Comparison of ENCODE assay signal across 1 cellular context in the genomic region with DNA sequence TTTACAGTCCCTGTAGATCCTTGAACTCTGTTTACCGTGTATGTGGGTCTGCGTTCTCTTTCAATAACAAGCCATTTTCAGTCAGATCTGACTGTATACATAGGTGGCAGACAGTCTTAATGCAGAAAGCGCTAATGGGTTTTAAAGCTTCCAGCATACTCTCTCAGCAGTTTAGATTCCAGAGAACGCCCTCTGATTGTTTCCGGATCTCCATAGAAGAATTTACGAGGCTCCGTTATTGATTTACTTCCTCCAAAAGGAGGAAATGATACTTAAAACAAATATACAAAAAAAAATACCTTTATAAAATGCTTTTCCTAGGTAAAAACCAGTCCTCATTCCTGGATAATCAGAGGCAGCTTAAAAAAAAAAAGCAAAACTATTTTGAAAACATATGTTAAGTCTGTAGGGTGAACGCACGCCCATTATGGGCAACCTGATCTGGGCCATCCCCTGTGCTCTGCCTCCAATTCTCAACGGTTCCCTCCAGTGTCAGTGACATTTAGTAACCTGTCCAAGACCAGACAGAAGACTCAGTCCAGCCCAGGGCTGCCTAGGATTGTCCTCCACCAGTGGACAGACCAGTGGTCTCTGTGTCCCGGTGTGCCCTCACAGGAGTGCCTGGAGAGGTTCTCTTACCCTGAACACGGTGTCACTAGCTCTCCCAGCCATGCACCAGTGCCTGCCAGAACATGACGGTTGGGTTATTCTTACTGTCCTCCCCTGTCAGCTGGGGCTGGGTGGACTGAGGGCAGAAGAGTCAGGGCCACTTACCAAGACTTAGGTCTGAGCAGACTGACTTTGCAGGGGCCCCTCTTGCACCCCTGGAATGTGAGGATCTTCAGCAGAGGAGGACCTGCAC.
TF ChIP-seq lines count a peak whose summit lies in the region.

No MANE protein-coding gene starts in this region.

TF ChIP-seq in HEK293, 187 proteins besides CTCF, POLR2A, EP300 and RAD21 (continued from another document):
- TF ChIP-seq, protein P1, sequence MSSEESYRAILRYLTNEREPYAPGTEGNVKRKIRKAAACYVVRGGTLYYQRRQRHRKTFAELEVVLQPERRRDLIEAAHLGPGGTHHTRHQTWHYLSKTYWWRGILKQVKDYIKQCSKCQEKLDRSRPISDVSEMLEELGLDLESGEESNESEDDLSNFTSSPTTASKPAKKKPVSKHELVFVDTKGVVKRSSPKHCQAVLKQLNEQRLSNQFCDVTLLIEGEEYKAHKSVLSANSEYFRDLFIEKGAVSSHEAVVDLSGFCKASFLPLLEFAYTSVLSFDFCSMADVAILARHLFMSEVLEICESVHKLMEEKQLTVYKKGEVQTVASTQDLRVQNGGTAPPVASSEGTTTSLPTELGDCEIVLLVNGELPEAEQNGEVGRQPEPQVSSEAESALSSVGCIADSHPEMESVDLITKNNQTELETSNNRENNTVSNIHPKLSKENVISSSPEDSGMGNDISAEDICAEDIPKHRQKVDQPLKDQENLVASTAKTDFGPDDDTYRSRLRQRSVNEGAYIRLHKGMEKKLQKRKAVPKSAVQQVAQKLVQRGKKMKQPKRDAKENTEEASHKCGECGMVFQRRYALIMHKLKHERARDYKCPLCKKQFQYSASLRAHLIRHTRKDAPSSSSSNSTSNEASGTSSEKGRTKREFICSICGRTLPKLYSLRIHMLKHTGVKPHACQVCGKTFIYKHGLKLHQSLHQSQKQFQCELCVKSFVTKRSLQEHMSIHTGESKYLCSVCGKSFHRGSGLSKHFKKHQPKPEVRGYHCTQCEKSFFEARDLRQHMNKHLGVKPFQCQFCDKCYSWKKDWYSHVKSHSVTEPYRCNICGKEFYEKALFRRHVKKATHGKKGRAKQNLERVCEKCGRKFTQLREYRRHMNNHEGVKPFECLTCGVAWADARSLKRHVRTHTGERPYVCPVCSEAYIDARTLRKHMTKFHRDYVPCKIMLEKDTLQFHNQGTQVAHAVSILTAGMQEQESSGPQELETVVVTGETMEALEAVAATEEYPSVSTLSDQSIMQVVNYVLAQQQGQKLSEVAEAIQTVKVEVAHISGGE (tag by site-specific recombination; conservative IDR thresholded peaks at IDR 0.05; ENCODE audit: low read depth), result no peak
- TF ChIP-seq ZNF785 (tag by site-specific recombination; IDR thresholded peaks at IDR 0.05), result no peak
- TF ChIP-seq ZNF18 (tag by site-specific recombination; IDR thresholded peaks at IDR 0.05), result no peak
- TF ChIP-seq ZNF23 (tag by site-specific recombination; IDR thresholded peaks at IDR 0.05; ENCODE audit: borderline replicate concordance), result no peak
- no peak for TF ChIP-seq ZNF549 (tag by site-specific recombination; IDR thresholded peaks at IDR 0.05)
TF ChIP-seq in HEK293: peak in this region for 14.
